16 cellular contexts compared by ENCODE assay signal in the genomic region with DNA sequence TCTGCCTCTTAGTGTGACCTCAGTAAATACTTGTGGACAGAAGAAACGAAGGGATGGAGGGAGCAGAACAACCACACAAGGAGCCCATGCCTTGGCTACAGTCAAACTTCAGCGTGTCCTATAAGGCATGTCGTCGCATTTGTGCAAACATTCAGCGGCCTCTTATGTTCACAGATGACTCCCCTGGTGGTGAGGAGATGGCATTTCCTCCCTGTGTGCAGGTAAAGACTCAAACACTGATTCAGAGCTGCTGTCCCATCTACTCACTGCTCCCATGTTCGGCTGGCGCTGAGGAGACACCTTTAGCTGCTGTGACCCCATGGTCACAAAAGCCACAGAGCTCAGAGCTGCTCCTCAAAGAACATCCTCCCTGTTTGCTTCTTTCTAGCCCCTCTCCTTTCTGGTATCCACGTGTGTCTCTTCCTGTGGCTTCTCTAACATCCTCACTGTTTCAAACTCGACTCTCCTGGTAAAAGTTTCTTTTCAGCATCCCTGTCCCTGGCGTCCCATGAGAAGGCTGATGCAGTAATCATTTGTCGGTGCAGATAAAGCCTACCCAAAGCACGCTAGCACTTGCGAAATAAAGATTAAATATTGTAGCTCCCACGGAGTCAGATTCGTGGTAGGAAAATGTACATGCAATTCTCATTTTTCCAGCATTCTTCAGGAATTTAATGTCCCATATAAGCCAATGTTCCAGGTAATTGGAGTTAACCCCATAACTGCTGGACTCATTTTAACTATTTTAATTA.
DNase-seq lines count a peak whose midpoint lies in the region; ATAC-seq and TF ChIP-seq lines count a peak whose summit lies in the region.
"Had no signal": no experiment of that assay in that cellular context is flagged by ENCODE, and none has a peak within 500 bp of the region (broad histone marks: within the 10 kb centered on the region; RNA-seq: fewer than 3 reads in every experiment).

No MANE protein-coding gene starts in this region.

- DNase-seq in Right ventricle myocardium inferior (ENCODE audit: missing footprints) (no peak), cardiac septum (ENCODE audit: low spot score) (no peak), RPMI8226 (peak; percentile 7), glutamatergic neuron (no peak), upper lobe of right lung (no peak)
- DNase-seq: activated CD4-positive, CD25-positive, alpha-beta regulatory T cell treated with anti-CD3 and anti-CD28 coated beads, Interleukin-2, amount 50 U/mL, for 72 hours; effector memory CD4-positive, alpha-beta T cell; EL; heart left ventricle; lower lobe of right lung; NCI-H1092; NCI-H510A treated with DMSO at 0.1 percent for 48 hours; pancreas had no signal

- no peaks in the 10 kb centered on the region for H3K36me3 Mint-ChIP-seq in glutamatergic neuron (ENCODE audit: unreplicated experiment)

- no peaks in the 10 kb centered on the region for H3K27me3 Mint-ChIP-seq in glutamatergic neuron (ENCODE audit: unreplicated experiment)

- H3K4me3 Mint-ChIP-seq in glutamatergic neuron (ENCODE audit: unreplicated experiment), result no peak overlapping the region

- H3K4me1 ChIP-seq in upper lobe of right lung, result no peaks in the 10 kb centered on the region
- H3K4me1 ChIP-seq: pancreas had no signal

- no peaks in the 10 kb centered on the region for H3K9me3 Mint-ChIP-seq in glutamatergic neuron (ENCODE audit: unreplicated experiment)

- H3K36me3 ChIP-seq in upper lobe of right lung, result no peaks in the 10 kb centered on the region
- H3K36me3 ChIP-seq: heart left ventricle, pancreas had no signal

- TF ChIP-seq CTCF in glutamatergic neuron (IDR thresholded peaks at IDR 0.05; ENCODE audit: partially characterized antibody, unreplicated experiment), result peak; percentile 31
- TF ChIP-seq CTCF in upper lobe of right lung (IDR thresholded peaks at IDR 0.05), result no peak

- intact Hi-C loops in Right ventricle myocardium inferior (cut with DNase I) (no loop called here), cardiac septum (cut with DNase I) (no loop called here), upper lobe of right lung (cut with DNase I) (no loop called here)

- no peak overlapping the region for H3K27ac ChIP-seq in upper lobe of right lung
- H3K27ac ChIP-seq: lower lobe of right lung, pancreas had no signal

- H3K27me3 ChIP-seq in upper lobe of right lung, result no peaks in the 10 kb centered on the region
- H3K27me3 ChIP-seq: heart left ventricle, pancreas had no signal

- H3K4me3 ChIP-seq in upper lobe of right lung, result no peak overlapping the region
- H3K4me3 ChIP-seq: heart left ventricle, lower lobe of right lung, pancreas had no signal

- ATAC-seq in Right ventricle myocardium inferior (peak; percentile 49), upper lobe of right lung (peak; percentile 31), HG03342 (IDR thresholded peaks at IDR 0.05; ENCODE audit: unreplicated experiment) (no peak), HG03135 (IDR thresholded peaks at IDR 0.05; ENCODE audit: unreplicated experiment) (no peak), GM18502 (IDR thresholded peaks at IDR 0.05; ENCODE audit: poor library complexity, unreplicated experiment) (no peak)
- ATAC-seq: pancreas had no signal

- no peak overlapping the region for H3K27ac Mint-ChIP-seq in glutamatergic neuron (ENCODE audit: unreplicated experiment)

- H3K9me3 ChIP-seq in upper lobe of right lung, result no peaks in the 10 kb centered on the region
- H3K9me3 ChIP-seq: heart left ventricle, lower lobe of right lung, pancreas had no signal

- peaks cover 1% of the 10 kb centered on the region for H3K4me1 Mint-ChIP-seq in glutamatergic neuron (ENCODE audit: low read depth, unreplicated experiment)

Comparison
In these comparisons a context has a peak if more than half of its experiments do, and no peak if none do; other contexts are left out.
1. ATAC-seq: peak in Right ventricle myocardium inferior (single experiment) and upper lobe of right lung (single experiment); none in HG03342 (single experiment), HG03135 (single experiment) and GM18502 (single experiment).